ENCODE assay signal across 26 cellular contexts in the genomic region with DNA sequence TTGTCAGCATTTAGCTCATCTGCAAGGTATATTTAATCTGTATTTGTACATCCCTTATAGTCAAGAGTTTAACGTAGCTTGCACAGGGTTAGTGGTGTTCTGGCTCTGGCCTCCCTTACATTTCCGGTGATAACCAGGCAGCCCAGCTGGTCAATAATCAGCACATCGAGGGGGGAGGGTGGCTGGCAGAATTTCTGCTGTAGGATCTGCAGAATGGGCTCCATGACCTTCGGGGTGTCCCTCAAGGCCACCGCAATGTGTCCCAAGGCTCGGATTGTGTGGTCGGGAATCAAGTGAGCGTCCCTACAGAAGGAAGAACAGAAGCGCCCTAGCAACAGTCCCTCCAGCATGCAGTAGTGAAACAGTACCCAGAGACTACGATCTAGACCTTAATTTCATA. TPM values are rescaled to one million over a fixed set of nuclear protein-coding genes. Genes with fewer than 3 reads are reported as not detected.
A peak's percentile ranks its signal among the peaks of the same experiment; 100 is the strongest.
DNase-seq lines count a peak whose midpoint lies in the region; ATAC-seq, FAIRE-seq and TF ChIP-seq lines count a peak whose summit lies in the region.
"Had no signal": no experiment of that assay in that cellular context is flagged by ENCODE, and none has a peak within 500 bp of the region (broad histone marks: within the 10 kb centered on the region; RNA-seq: fewer than 3 reads in every experiment).

No MANE protein-coding gene starts in this region.

- WGBS in mammary epithelial cell (ENCODE audit: low coverage, missing lambda C conversion rate), result 93% methylated on average over 9 of the region's 10 CpGs
- WGBS in K562 (ENCODE audit: insufficient coverage, low coverage, missing lambda C conversion rate), result 83% methylated on average over 10 of the region's 10 CpGs
- no CpG with 5 or more reads among the region's 10 CpGs for WGBS in trophoblast cell (ENCODE audit: extremely low coverage, insufficient coverage, insufficient read length)
- WGBS in upper lobe of left lung, 2 donors, result 93 to 95% methylated on average over 7 to 10 of the region's 10 CpGs

- peak overlapping the region; percentile 4 for H4K91ac ChIP-seq in trophoblast cell (ENCODE audit: low read depth, low read length)

- H2AK5ac ChIP-seq in trophoblast cell (ENCODE audit: low read length), result peak overlapping the region; percentile 65

- no peak overlapping the region for H4K8ac ChIP-seq in trophoblast cell (ENCODE audit: low read depth, low read length)

- no peak for TF ChIP-seq RAD21 in K562 (CRISPR knock-in tag; conservative IDR thresholded peaks at IDR 0.05 in 1 of 2, IDR thresholded peaks at IDR 0.05 in 1 of 2)

- ATAC-seq in K562 (no peak), HG03097 (IDR thresholded peaks at IDR 0.05; ENCODE audit: low FRiP score, unreplicated experiment) (no peak), upper lobe of left lung (ENCODE audit: low FRiP score in 2 of 2) (no peak), HG03442 (IDR thresholded peaks at IDR 0.05; ENCODE audit: unreplicated experiment) (no peak), T-cell (replicated peaks in 1 of 4) (no peak)

- H4K12ac ChIP-seq in trophoblast cell (ENCODE audit: low read depth, low read length), result no peak overlapping the region

- DNase-seq in breast epithelium (ENCODE audit: low spot score in 2 of 2), result no peak
- DNase-seq in mammary epithelial cell, result no peak
- no peak for DNase-seq in K562 (ENCODE audit: extremely low read depth in 1 of 4, low spot score in 3 of 4)
- no peak for DNase-seq in trophoblast cell
- no peak for DNase-seq in upper lobe of left lung
- no peak for DNase-seq in T-cell
- DNase-seq: 8988T; ACHN; CD4-positive, CD25-positive, alpha-beta regulatory T cell; COR-L47; GOT3; IMR-90; MM.1S; NCI-H2029; NCI-H446; NCI-H526; NCI-H82; NK-92 treated with Interleukin-12 subunit alpha and Interleukin-12 subunit beta, amount 100 ng/mL, for 24 hours; SHP77 had no signal

- peaks cover 6% of the 10 kb centered on the region for H3K79me1 ChIP-seq in trophoblast cell (ENCODE audit: low read length)

- H3K9me3 ChIP-seq in breast epithelium, result no peaks in the 10 kb centered on the region
- H3K9me3 ChIP-seq in mammary epithelial cell (replicated peaks; ENCODE audit: insufficient read depth, low read length), result no peaks in the 10 kb centered on the region
- no peaks in the 10 kb centered on the region for H3K9me3 ChIP-seq in K562 (replicated peaks; ENCODE audit: control insufficient read depth, insufficient read depth, low read depth, low read length)
- no peaks in the 10 kb centered on the region for H3K9me3 ChIP-seq in trophoblast cell (ENCODE audit: insufficient read depth, low read depth, low read length)
- H3K9me3 ChIP-seq in upper lobe of left lung, result no peaks in the 10 kb centered on the region
- H3K9me3 ChIP-seq: BLaER1, HAP-1 had no signal

- no TSS peak for BruUV-seq in mammary epithelial cell (replicated peaks; lab: Mats Ljungman, UMichigan)
- no TSS peak for BruUV-seq in K562 (replicated peaks; lab: Mats Ljungman, UMichigan)

- no peak overlapping the region for H3K23ac ChIP-seq in trophoblast cell (ENCODE audit: low read length)

- no peaks in the 10 kb centered on the region for H3K4me1 Mint-ChIP-seq in T-cell
- H3K4me1 Mint-ChIP-seq: CD4-positive, CD25-positive, alpha-beta regulatory T cell had no signal

- no peak overlapping the region for H2BK5ac ChIP-seq in trophoblast cell (ENCODE audit: low read depth, low read length, poor library complexity)

- intact Hi-C loops in breast epithelium (cut with DNase I; ENCODE audit: low total_unique reads), result no loop called here
- intact Hi-C loops in mammary epithelial cell (cut with micrococcal nuclease), result no loop called here
- intact Hi-C loops in K562 (cut with micrococcal nuclease), result no loop called here

- CTCF ChIA-PET in mammary epithelial cell (lab: Charles Lee; ENCODE audit: low non-redundant PET), result no interaction called here
- CTCF ChIA-PET in K562 (lab: Yijun Ruan, JAX; ENCODE audit: low intra/inter-chr PET ratio), result no interaction called here
- CTCF ChIA-PET in T-cell (lab: Charles Lee), result no interaction called here

- H3K36me3 Mint-ChIP-seq in T-cell, result peaks cover 78% of the 10 kb centered on the region

- TF ChIP-seq EP300 in K562 (IDR thresholded peaks at IDR 0.05; ENCODE audit: low read length) (no peak), upper lobe of left lung (IDR thresholded peaks at IDR 0.05) (no peak)

- H3K4me1 ChIP-seq in breast epithelium (no peaks in the 10 kb centered on the region), mammary epithelial cell (ENCODE audit: insufficient read depth, low read length) (no peaks in the 10 kb centered on the region), K562 (replicated peaks in 1 of 2; ENCODE audit: control insufficient read depth in 2 of 2, insufficient read depth in 2 of 2, low read length in 2 of 2) (0 out of 5 replicates have a peak, but pooled peaks cover 0 to 3% of the 10 kb centered on the region in 2 experiments), trophoblast cell (ENCODE audit: control insufficient read depth in 1 of 2, insufficient read depth in 2 of 2, low read length in 2 of 2) (peaks cover 4 to 8% of the 10 kb centered on the region in 2 experiments), upper lobe of left lung (no peaks in the 10 kb centered on the region)
- H3K4me1 ChIP-seq: HAP-1 had no signal

- H3K4me3 ChIP-seq in breast epithelium (no peak overlapping the region), mammary epithelial cell (replicated peaks in 1 of 3; ENCODE audit: insufficient read depth in 1 of 3, low read depth in 2 of 3, low read length in 3 of 3) (no peak overlapping the region), K562 (no peak overlapping the region), trophoblast cell (ENCODE audit: low read depth, low read length) (no peak overlapping the region), upper lobe of left lung (no peak overlapping the region)
- H3K4me3 ChIP-seq: BLaER1, HAP-1 had no signal

- no peak overlapping the region for H3K27ac Mint-ChIP-seq in T-cell
- H3K27ac Mint-ChIP-seq: CD4-positive, CD25-positive, alpha-beta regulatory T cell had no signal

- no peak overlapping the region for H3K4me3 Mint-ChIP-seq in T-cell

- H3K4me2 ChIP-seq in mammary epithelial cell (ENCODE audit: insufficient read depth, low read depth, low read length) (no peak overlapping the region), K562 (ENCODE audit: insufficient read depth, low read length) (no peak overlapping the region), trophoblast cell (ENCODE audit: low read length) (no peak overlapping the region)
- H3K4me2 ChIP-seq: BLaER1, KMS-11 had no signal

- no peak overlapping the region for H3K18ac ChIP-seq in trophoblast cell (ENCODE audit: low read length)

- no peak for FAIRE-seq in K562 (lab: Jason Lieb, UNC)
- FAIRE-seq: G401.6 had no signal

- no peak overlapping the region for H3K4ac ChIP-seq in trophoblast cell (ENCODE audit: low read depth, low read length)

- no peaks in the 10 kb centered on the region for H3K27me3 Mint-ChIP-seq in T-cell
- H3K27me3 Mint-ChIP-seq: CD4-positive, CD25-positive, alpha-beta regulatory T cell had no signal

- H3K14ac ChIP-seq in trophoblast cell (ENCODE audit: low read length), result peak overlapping the region; percentile 28

- peak overlapping the region; percentile 21 to 40 for H3K27ac ChIP-seq in breast epithelium
- no peak overlapping the region for H3K27ac ChIP-seq in mammary epithelial cell (ENCODE audit: insufficient read depth, low read depth, low read length)
- H3K27ac ChIP-seq in K562 (ENCODE audit: extremely low read depth, low read depth, low read length), result no peak overlapping the region
- H3K27ac ChIP-seq in trophoblast cell (ENCODE audit: low read depth, low read length), result peak overlapping the region; percentile 57
- no peak overlapping the region for H3K27ac ChIP-seq in upper lobe of left lung
- H3K27ac ChIP-seq: BLaER1, KMS-11, RWPE1 had no signal

- H2BK12ac ChIP-seq in trophoblast cell (ENCODE audit: low read length), result peak overlapping the region; percentile 27

- H3K36me3 ChIP-seq in breast epithelium (peaks cover 13% of the 10 kb centered on the region), mammary epithelial cell (ENCODE audit: insufficient read depth, low read length) (peaks cover 17% of the 10 kb centered on the region), K562 (ENCODE audit: control insufficient read depth, insufficient read depth, low read length) (peaks cover 89% of the 10 kb centered on the region), trophoblast cell (ENCODE audit: control insufficient read depth in 1 of 2, insufficient read depth in 2 of 2, low read length in 2 of 2) (peaks cover 40 to 45% of the 10 kb centered on the region in 2 experiments), upper lobe of left lung (peaks cover 52 to 99% (median 89%) of the 10 kb centered on the region in 4 donors)

- in situ Hi-C loops in mammary epithelial cell (cut with MboI; ENCODE audit: low sequenced_read_pairs in 2 of 2) (no loop called here), K562 (cut with MboI) (loop anchor here (25.0 kb wide), 2 partner anchors 338 to 1962 kb away; no protein-coding TSS in a partner anchor)

- no peak for TF ChIP-seq POLR2A in breast epithelium (IDR thresholded peaks at IDR 0.05)
- no peak for TF ChIP-seq POLR2A in K562 (conservative IDR thresholded peaks at IDR 0.05)
- TF ChIP-seq POLR2A in upper lobe of left lung (IDR thresholded peaks at IDR 0.05), result no peak

- dilution Hi-C loops in mammary epithelial cell (cut with HindIII; ENCODE audit: low sequenced_read_pairs), result loop anchor here (5.0 kb wide), 1 partner anchor 68 kb away; no protein-coding TSS in a partner anchor

- TF ChIP-seq CTCF in breast epithelium (IDR thresholded peaks at IDR 0.05) (no peak), mammary epithelial cell (conservative IDR thresholded peaks at IDR 0.05 in 1 of 2, IDR thresholded peaks at IDR 0.05 in 1 of 2; ENCODE audit: extremely low read depth in 1 of 2, insufficient read depth in 1 of 2, low read depth in 1 of 2, low read length in 2 of 2) (no peak), K562 (IDR thresholded peaks at IDR 0.05 in 2 of 3, conservative IDR thresholded peaks at IDR 0.05 in 1 of 3; ENCODE audit: insufficient read depth in 2 of 3, low read depth in 1 of 3, low read length in 3 of 3) (no peak), upper lobe of left lung (IDR thresholded peaks at IDR 0.05) (no peak)

- POLR2A ChIA-PET in K562 (lab: Yijun Ruan, JAX) (interaction anchor here (0.7 to 1.9 kb wide), 11 partner anchors 9 to 152 kb away, joined by 3 to 9 read pairs (median 3); no protein-coding TSS in a partner anchor), T-cell (lab: Charles Lee) (no interaction called here)

- H4K20me1 ChIP-seq in mammary epithelial cell (ENCODE audit: insufficient read depth, low read length), result no peaks in the 10 kb centered on the region
- 0 out of 2 replicates have a peak, but pooled peaks cover 6% of the 10 kb centered on the region for H4K20me1 ChIP-seq in K562 (replicated peaks; ENCODE audit: control insufficient read depth, insufficient read depth, low read length)

- H3K9me3 Mint-ChIP-seq in T-cell, result no peaks in the 10 kb centered on the region
- H3K9me3 Mint-ChIP-seq: CD4-positive, CD25-positive, alpha-beta regulatory T cell had no signal

- peak overlapping the region; percentile 37 for H2BK120ac ChIP-seq in trophoblast cell (ENCODE audit: insufficient read depth, low read length, poor library complexity)

- H3K79me2 ChIP-seq in mammary epithelial cell (ENCODE audit: insufficient read depth, low read length), result no peaks in the 10 kb centered on the region
- H3K79me2 ChIP-seq in K562 (ENCODE audit: control insufficient read depth, insufficient read depth, low read length), result no peaks in the 10 kb centered on the region
- H3K79me2 ChIP-seq in trophoblast cell (ENCODE audit: control insufficient read depth, insufficient read depth, low read length, poor library complexity), result no peaks in the 10 kb centered on the region

- no peaks in the 10 kb centered on the region for H3K27me3 ChIP-seq in breast epithelium
- no peaks in the 10 kb centered on the region for H3K27me3 ChIP-seq in mammary epithelial cell (ENCODE audit: insufficient read depth, low read length)
- H3K27me3 ChIP-seq in K562 (ENCODE audit: control insufficient read depth in 2 of 2, insufficient read depth in 2 of 2, low read length in 2 of 2), result no peaks in the 10 kb centered on the region
- no peaks in the 10 kb centered on the region for H3K27me3 ChIP-seq in trophoblast cell (ENCODE audit: insufficient read depth, low read length)
- no peaks in the 10 kb centered on the region for H3K27me3 ChIP-seq in upper lobe of left lung
- H3K27me3 ChIP-seq: BLaER1 had no signal

- H2AFZ ChIP-seq in mammary epithelial cell (ENCODE audit: low read depth, low read length), result no peak overlapping the region
- H2AFZ ChIP-seq in K562 (ENCODE audit: low read depth, low read length), result no peak overlapping the region
- H2AFZ ChIP-seq in trophoblast cell (ENCODE audit: insufficient read depth, low read length, poor library complexity), result no peak overlapping the region

- H3K9me1 ChIP-seq in K562 (ENCODE audit: control insufficient read depth, insufficient read depth, low read length), result peaks cover 6% of the 10 kb centered on the region

- H3K9ac ChIP-seq in mammary epithelial cell (ENCODE audit: insufficient read depth, low read length) (no peak overlapping the region), K562 (ENCODE audit: insufficient read depth in 1 of 2, low read depth in 2 of 2, low read length in 2 of 2) (no peak overlapping the region), trophoblast cell (ENCODE audit: low read length) (no peak overlapping the region)
- H3K9ac ChIP-seq: BLaER1, KMS-11 had no signal

RNA-seq across cellular contexts. Expression of a gene that starts 25.1 kb away (rescaled TPM):
- total RNA-seq in breast epithelium (under 1 TPM in 1 of 3 donors, not detected in 2; 0.29 TPM), mammary epithelial cell (not detected), K562 (2014; rRNA removed) (not detected in 2 replicates), K562 (2014; rRNA removed; fragmentation: Illumina TruSeq; extraction: Trizol) (not detected in 2 replicates), K562 (2015; rRNA removed; fragmentation: Illumina TruSeq; extraction: Trizol) (not detected in 2 replicates), K562 (2021) (0.09 and 0.22 TPM in 2 replicates), upper lobe of left lung (1 to 10 TPM in 1 of 6 donors, under 1 TPM in 3, not detected in 2; 0.57 to 2.6 (median 0.76) TPM), T-cell (under 1 TPM in 3 of 5 donors, not detected in 2; 0.16 to 0.30 (median 0.26) TPM)
- polyA plus RNA-seq in mammary epithelial cell (not detected), K562 (2011; rRNA removed) (not detected in 2 replicates), K562 (2014; fragmentation: Illumina TruSeq; extraction: Trizol) (not detected in 2 replicates), K562 (2014; fragmentation: Nextera tagmentation; extraction: Ambion mirVana) (under 1 TPM; 0.04 to 0.11 TPM), K562 (2014; rRNA removed) (not detected in 2 replicates)
- polyA minus RNA-seq in mammary epithelial cell, result not detected
- not detected in 2 replicates for total RNA-seq in K562 (2011; cell fraction: chromatin; rRNA removed; ENCODE audit: low replicate concordance)
- total RNA-seq in K562 (2011; cell fraction: nucleolus; rRNA removed), result not detected in 2 replicates
- not detected in 2 replicates for total RNA-seq in K562 (2011; cell fraction: nucleoplasm; rRNA removed)
- polyA plus RNA-seq in K562 (2011; cell fraction: cytosol; rRNA removed), result not detected in 2 replicates
- polyA plus RNA-seq in K562 (2011; cell fraction: nucleus; rRNA removed), result not detected in 2 replicates
- polyA plus RNA-seq in K562 (2012), result 0.11 and 0.16 TPM in 2 replicates
- polyA minus RNA-seq in K562 (2011; rRNA and poly(A)+ RNA removed), result not detected in 2 replicates
- 1.0 TPM in 1 of 2 replicates, not detected in the other for polyA minus RNA-seq in K562 (2011; cell fraction: cytosol; rRNA and poly(A)+ RNA removed)
- polyA minus RNA-seq in K562 (2011; cell fraction: nucleus; rRNA and poly(A)+ RNA removed), result not detected in 2 replicates
- not detected in 2 replicates for polyA plus RNA-seq in trophoblast cell (2013)
- total RNA-seq: CD4-positive, CD25-positive, alpha-beta regulatory T cell; IMR-90 had no signal

RNA-seq across cellular contexts. Expression of a gene that starts 59.6 kb away (rescaled TPM):
- total RNA-seq in breast epithelium (100 to 1,000 TPM in 1 of 3 donors, 10 to 100 TPM in 2; 62.7 to 103 (median 73.5) TPM), mammary epithelial cell (10 to 100 TPM; 34.3 to 50.3 TPM), K562 (2014; rRNA removed) (103 and 117 TPM in 2 replicates), K562 (2014; rRNA removed; fragmentation: Illumina TruSeq; extraction: Trizol) (62.3 and 63.7 TPM in 2 replicates), K562 (2015; rRNA removed; fragmentation: Illumina TruSeq; extraction: Trizol) (75.3 and 82.5 TPM in 2 replicates), K562 (2021) (173 and 187 TPM in 2 replicates), upper lobe of left lung (100 to 1,000 TPM in 2 of 6 donors, 10 to 100 TPM in 4; 68.6 to 251 (median 89.5) TPM), T-cell (100 to 1,000 TPM; 135 to 187 (median 143) TPM)
- polyA plus RNA-seq in mammary epithelial cell (17.1 TPM), K562 (2011; rRNA removed) (84.7 and 128 TPM in 2 replicates), K562 (2014; fragmentation: Illumina TruSeq; extraction: Trizol) (124 and 127 TPM in 2 replicates), K562 (2014; fragmentation: Nextera tagmentation; extraction: Ambion mirVana) (10 to 100 TPM in 1 of 2 experiments, 1 to 10 TPM in 1; 7.3 to 11.1 TPM), K562 (2014; rRNA removed) (116 and 125 TPM in 2 replicates)
- 141 TPM for polyA minus RNA-seq in mammary epithelial cell
- total RNA-seq in K562 (2011; cell fraction: chromatin; rRNA removed; ENCODE audit: low replicate concordance), result 856 and 1,421 TPM in 2 replicates
- total RNA-seq in K562 (2011; cell fraction: nucleolus; rRNA removed), result 627 and 658 TPM in 2 replicates
- total RNA-seq in K562 (2011; cell fraction: nucleoplasm; rRNA removed), result 567 and 576 TPM in 2 replicates
- 76.2 and 84.4 TPM in 2 replicates for polyA plus RNA-seq in K562 (2011; cell fraction: cytosol; rRNA removed)
- 448 and 556 TPM in 2 replicates for polyA plus RNA-seq in K562 (2011; cell fraction: nucleus; rRNA removed)
- 142 and 181 TPM in 2 replicates for polyA plus RNA-seq in K562 (2012)
- polyA minus RNA-seq in K562 (2011; rRNA and poly(A)+ RNA removed), result 160 and 176 TPM in 2 replicates
- polyA minus RNA-seq in K562 (2011; cell fraction: cytosol; rRNA and poly(A)+ RNA removed), result 98.9 and 161 TPM in 2 replicates
- 188 and 253 TPM in 2 replicates for polyA minus RNA-seq in K562 (2011; cell fraction: nucleus; rRNA and poly(A)+ RNA removed)
- polyA plus RNA-seq in trophoblast cell (2013), result 29.7 and 32.4 TPM in 2 replicates

RNA-seq across cellular contexts. Expression of a gene that starts 59.8 kb away (rescaled TPM):
- 10 to 100 TPM; 17.7 to 28.2 (median 22.5) TPM for total RNA-seq in breast epithelium
- total RNA-seq in mammary epithelial cell, result 10 to 100 TPM; 11.8 to 25.4 TPM
- polyA plus RNA-seq in mammary epithelial cell, result 24.4 TPM
- 51.8 TPM for polyA minus RNA-seq in mammary epithelial cell
- 63.6 and 66.4 TPM in 2 replicates for total RNA-seq in K562 (2011; cell fraction: chromatin; rRNA removed; ENCODE audit: low replicate concordance)
- 39.3 and 45.4 TPM in 2 replicates for total RNA-seq in K562 (2011; cell fraction: nucleolus; rRNA removed)
- total RNA-seq in K562 (2011; cell fraction: nucleoplasm; rRNA removed), result 59.8 and 84.4 TPM in 2 replicates
- total RNA-seq in K562 (2014; rRNA removed), result 71.4 and 89.3 TPM in 2 replicates
- total RNA-seq in K562 (2014; rRNA removed; fragmentation: Illumina TruSeq; extraction: Trizol), result 58.1 and 64.4 TPM in 2 replicates
- total RNA-seq in K562 (2015; rRNA removed; fragmentation: Illumina TruSeq; extraction: Trizol), result 70.6 and 75.9 TPM in 2 replicates
- 122 and 123 TPM in 2 replicates for total RNA-seq in K562 (2021)
- 187 and 200 TPM in 2 replicates for polyA plus RNA-seq in K562 (2011; rRNA removed)
- polyA plus RNA-seq in K562 (2011; cell fraction: cytosol; rRNA removed), result 97.0 and 115 TPM in 2 replicates
- polyA plus RNA-seq in K562 (2011; cell fraction: nucleus; rRNA removed), result 51.6 and 70.0 TPM in 2 replicates
- polyA plus RNA-seq in K562 (2012), result 105 and 162 TPM in 2 replicates
- 181 and 250 TPM in 2 replicates for polyA plus RNA-seq in K562 (2014; fragmentation: Illumina TruSeq; extraction: Trizol)
- 10 to 100 TPM; 19.5 to 22.8 TPM for polyA plus RNA-seq in K562 (2014; fragmentation: Nextera tagmentation; extraction: Ambion mirVana)
- 136 and 161 TPM in 2 replicates for polyA plus RNA-seq in K562 (2014; rRNA removed)
- 89.0 and 94.5 TPM in 2 replicates for polyA minus RNA-seq in K562 (2011; rRNA and poly(A)+ RNA removed)
- polyA minus RNA-seq in K562 (2011; cell fraction: cytosol; rRNA and poly(A)+ RNA removed), result 44.9 and 53.1 TPM in 2 replicates
- 14.3 and 25.0 TPM in 2 replicates for polyA minus RNA-seq in K562 (2011; cell fraction: nucleus; rRNA and poly(A)+ RNA removed)
- polyA plus RNA-seq in trophoblast cell (2013), result 42.7 and 45.7 TPM in 2 replicates
- 10 to 100 TPM; 10.2 to 28.3 (median 19.8) TPM for total RNA-seq in upper lobe of left lung
- 10 to 100 TPM; 15.8 to 26.2 (median 23.3) TPM for total RNA-seq in T-cell

Comparison
In these comparisons a context has a peak if more than half of its experiments do, and no peak if none do; other contexts are left out.
1. H3K27ac ChIP-seq: peak in breast epithelium (2 of 2) and trophoblast cell (single experiment); none in mammary epithelial cell (single experiment), K562 (single experiment) and upper lobe of left lung (0 of 4).